ENCODE assay signal across 8 cellular contexts in the genomic region with DNA sequence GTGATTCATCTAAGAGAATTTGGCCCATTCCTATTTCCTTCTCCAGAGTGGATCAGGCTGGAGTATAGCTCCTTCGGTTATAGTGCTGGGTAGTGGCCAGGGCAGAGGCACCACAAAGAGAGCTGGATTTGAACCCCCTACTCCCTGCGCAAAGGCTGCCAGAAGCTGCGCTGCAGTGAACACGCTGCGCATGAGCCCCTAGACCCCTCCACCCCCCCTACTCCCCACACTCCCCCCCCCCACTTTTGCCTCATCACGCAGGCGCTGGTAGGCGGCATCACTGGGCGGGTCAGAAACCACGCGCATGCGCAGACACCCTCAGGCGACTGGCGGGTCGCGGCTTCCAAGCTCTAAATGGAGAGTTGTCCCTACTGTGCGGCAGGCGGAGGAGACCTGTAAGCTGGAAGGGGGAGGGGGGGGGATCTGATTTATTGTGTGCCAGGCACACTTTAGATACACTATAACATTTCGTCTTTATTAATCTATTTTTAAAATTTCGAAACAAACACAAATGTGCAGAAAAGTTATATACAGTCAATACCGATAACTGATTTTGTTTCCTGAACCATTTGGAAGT. TPM values are rescaled to one million over a fixed set of nuclear protein-coding genes. Genes with fewer than 3 reads are reported as not detected.
DNase-seq lines count a peak whose midpoint lies in the region; ATAC-seq and TF ChIP-seq lines count a peak whose summit lies in the region.

No MANE protein-coding gene starts in this region.

- intact Hi-C loops in left ventricle myocardium superior (cut with micrococcal nuclease): loop anchor here (5.0 to 10.0 kb wide), 2 partner anchors 40 to 73 kb away; partner anchors contain the start of genes BRWD1 and HMGN1

- H3K4me1 Mint-ChIP-seq in T-cell: peaks cover 28 to 38% (median 33%) of the 10 kb centered on the region in 3 donors
- peaks cover 17% of the 10 kb centered on the region for H3K4me1 Mint-ChIP-seq in progenitor cell of endocrine pancreas (ENCODE audit: low read depth)

- TF ChIP-seq POLR2A in upper lobe of left lung (IDR thresholded peaks at IDR 0.05): no peak

- TF ChIP-seq EP300 in upper lobe of left lung (IDR thresholded peaks at IDR 0.05): no peak

- no peaks in the 10 kb centered on the region for H3K9me3 ChIP-seq in upper lobe of left lung

- 10 to 13% methylated on average over 7 to 21 of the region's 21 CpGs for WGBS in upper lobe of left lung, 2 donors

- H3K27ac ChIP-seq in C4-2B (peak overlapping the region; percentile 69), upper lobe of left lung (peak overlapping the region; percentile 45 to 87 (median 72))

- H3K27me3 ChIP-seq in upper lobe of left lung: no peaks in the 10 kb centered on the region

- H3K4me1 ChIP-seq in upper lobe of left lung: peaks cover 14 to 38% (median 21%) of the 10 kb centered on the region in 4 donors

- peaks cover under 1 to 22% (median 10%) of the 10 kb centered on the region in 4 donors for H3K36me3 ChIP-seq in upper lobe of left lung

- peak overlapping the region; percentile 81 to 85 (median 84) for H3K4me3 Mint-ChIP-seq in T-cell
- H3K4me3 Mint-ChIP-seq in progenitor cell of endocrine pancreas (ENCODE audit: low read depth): peak overlapping the region; percentile 71

- peak; percentile 87 for DNase-seq in NCI-H146 (lab: John Stamatoyannopoulos, UW)
- peak; percentile 75 to 94 (median 86) for DNase-seq in T-cell
- DNase-seq in amniotic stem cell (lab: John Stamatoyannopoulos, UW): peak; percentile 62
- peak; percentile 95 for DNase-seq in left ventricle myocardium superior
- peak; percentile 89 for DNase-seq in progenitor cell of endocrine pancreas (ENCODE audit: low spot score, unreplicated experiment)
- DNase-seq in upper lobe of left lung: peak; percentile 94 to 95

- CTCF ChIA-PET in T-cell (lab: Charles Lee): interaction anchor here (0.5 to 1.4 kb wide), 18 partner anchors 10 to 1714 kb away, joined by 3 to 12 read pairs (median 4); partner anchors contain the start of genes ETS2 (in 1 of the 2) and HMGN1 (in 1 of the 2)

- no peak for TF ChIP-seq CTCF in C4-2B (conservative IDR thresholded peaks at IDR 0.05)
- no peak for TF ChIP-seq CTCF in progenitor cell of endocrine pancreas (IDR thresholded peaks at IDR 0.05; ENCODE audit: unreplicated experiment)
- no peak for TF ChIP-seq CTCF in upper lobe of left lung (IDR thresholded peaks at IDR 0.05)

- peak overlapping the region; percentile 87 to 94 for H3K27ac Mint-ChIP-seq in T-cell
- H3K27ac Mint-ChIP-seq in progenitor cell of endocrine pancreas: peak overlapping the region; percentile 87

- no peaks in the 10 kb centered on the region for H3K27me3 Mint-ChIP-seq in T-cell
- H3K27me3 Mint-ChIP-seq in progenitor cell of endocrine pancreas: no peaks in the 10 kb centered on the region

- H3K36me3 Mint-ChIP-seq in T-cell (peaks cover 17% of the 10 kb centered on the region), progenitor cell of endocrine pancreas (ENCODE audit: insufficient read depth) (peaks cover 1% of the 10 kb centered on the region)

- POLR2A ChIA-PET in T-cell (lab: Charles Lee): interaction anchor here (0.6 to 1.5 kb wide), 5 partner anchors 40 to 197 kb away, joined by 3 to 8 read pairs (median 4); no protein-coding TSS in a partner anchor

- ATAC-seq in GM21619 (IDR thresholded peaks at IDR 0.05; ENCODE audit: unreplicated experiment) (peak; percentile 45), T-cell (replicated peaks in 1 of 4) (peak; percentile 49 to 68 (median 63)), left ventricle myocardium superior (peak; percentile 67), upper lobe of left lung (ENCODE audit: low FRiP score in 2 of 2) (peak; percentile 80 to 87)

- H3K9me3 Mint-ChIP-seq in T-cell: no peaks in the 10 kb centered on the region
- no peaks in the 10 kb centered on the region for H3K9me3 Mint-ChIP-seq in progenitor cell of endocrine pancreas (ENCODE audit: low read depth)

- H3K4me3 ChIP-seq in upper lobe of left lung: peak overlapping the region; percentile 33 to 55 (median 46)

RNA-seq across cellular contexts. Expression of gene HMGN1, which starts 38.7 kb away (rescaled TPM):
- total RNA-seq in T-cell (100 to 1,000 TPM; 206 to 254 (median 239) TPM), left ventricle myocardium superior (75.4 TPM), progenitor cell of endocrine pancreas (596 and 597 TPM in 2 replicates), upper lobe of left lung (100 to 1,000 TPM in 3 of 6 donors, 10 to 100 TPM in 3; 80.7 to 164 (median 115) TPM)

RNA-seq across cellular contexts. Expression of gene LCA5L, which starts 58.0 kb away (rescaled TPM):
- total RNA-seq in T-cell (under 1 TPM in 4 of 5 donors, not detected in 1; 0.23 to 0.60 (median 0.44) TPM), left ventricle myocardium superior (0.40 TPM), progenitor cell of endocrine pancreas (1.3 and 1.8 TPM in 2 replicates), upper lobe of left lung (10 to 100 TPM in 2 of 6 donors, 1 to 10 TPM in 3, not detected in 1; 1.9 to 16.6 (median 2.5) TPM)

Comparison
In these comparisons a context has a peak if more than half of its experiments do, and no peak if none do; other contexts are left out.
1. Peak in every context shown above with its lines: DNase-seq, ATAC-seq, H3K4me3 ChIP-seq and H3K27ac ChIP-seq.